1 cellular context compared by ENCODE assay signal in genomic region chr4:23881674-23882337, GRCh38.
TF ChIP-seq lines count a peak whose summit lies in the region.

No MANE protein-coding gene starts in this region.

TF ChIP-seq in GM23338, 12 proteins besides CTCF, POLR2A, EP300 and RAD21 (continued from another document):
- no peak for TF ChIP-seq ZNF462 (CRISPR knock-in tag; IDR thresholded peaks at IDR 0.05)
